14 cellular contexts compared by ENCODE assay signal in the genomic region with DNA sequence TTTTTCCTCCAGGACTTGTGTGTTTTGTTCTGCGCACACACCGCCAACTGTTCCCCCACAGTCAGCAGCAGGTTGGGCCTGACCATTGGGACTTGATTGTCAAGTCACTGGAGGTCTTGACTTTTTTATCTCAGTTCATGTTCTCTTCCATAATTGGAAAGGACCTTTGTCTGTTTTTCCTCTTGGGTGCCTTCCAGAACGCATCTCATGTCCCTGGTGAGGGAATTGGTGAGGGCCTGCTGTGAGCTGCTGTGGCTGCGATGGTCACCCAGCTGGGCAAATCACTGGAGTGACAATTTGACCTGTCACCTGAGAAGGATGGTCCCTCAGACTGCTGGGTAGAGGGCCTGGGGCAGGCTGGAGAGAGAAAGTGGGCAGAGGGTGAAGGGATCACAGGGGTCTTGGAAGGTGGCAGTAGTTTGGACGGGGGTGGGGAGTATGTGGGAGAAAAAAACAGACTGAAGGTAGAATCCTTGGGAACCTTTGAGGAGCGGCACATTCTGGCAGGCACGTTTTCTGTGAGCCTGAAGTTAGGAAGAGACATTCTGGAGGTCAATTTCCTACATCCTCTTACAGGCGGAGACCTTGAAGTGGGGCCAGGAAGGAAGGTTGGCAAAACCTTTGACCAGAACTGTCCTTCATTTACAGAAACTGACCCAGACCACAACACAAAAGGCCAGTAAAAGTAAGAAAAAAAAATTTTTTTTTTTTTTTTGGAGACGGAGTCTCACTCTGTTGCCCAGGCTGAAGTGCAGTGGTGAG. TPM values are rescaled to one million over a fixed set of nuclear protein-coding genes. Genes with fewer than 3 reads are reported as not detected.
DNase-seq lines count a peak whose midpoint lies in the region; ATAC-seq and TF ChIP-seq lines count a peak whose summit lies in the region.
"Had no signal": no experiment of that assay in that cellular context is flagged by ENCODE, and none has a peak within 500 bp of the region (broad histone marks: within the 10 kb centered on the region; RNA-seq: fewer than 3 reads in every experiment).

No MANE protein-coding gene starts in this region.

- DNase-seq in activated CD4-positive, alpha-beta T cell treated with anti-CD3 and anti-CD28 coated beads for 36 hours: no peak
- DNase-seq in activated CD4-positive, alpha-beta T cell treated with anti-CD3 and anti-CD28 coated beads, Interleukin-2, amount 50 U/mL, for 4 hours: no peak
- DNase-seq in CD4-positive, alpha-beta T cell: no peak
- peak in 4 of 7 donors; percentile 58 to 64 (median 60) for DNase-seq in adrenal gland
- no peak for DNase-seq in DMS 273 (lab: John Stamatoyannopoulos, UW; ENCODE audit: unreplicated experiment)
- DNase-seq in stimulated activated CD4-positive, alpha-beta T cell treated with anti-CD3 and anti-CD28 coated beads, Interleukin-1b, Interleukin-23, amount 100 ng/mL, for 48 hours: no peak
- DNase-seq: CD4-positive, CD25-positive, alpha-beta regulatory T cell; NCI-H2029; NCI-H510A; OCI-M1 had no signal

- no peak for TF ChIP-seq CTCF in CD4-positive, alpha-beta T cell (IDR thresholded peaks at IDR 0.05)
- TF ChIP-seq CTCF in adrenal gland (IDR thresholded peaks at IDR 0.05) (no peak), nephron (IDR thresholded peaks at IDR 0.05; ENCODE audit: unreplicated experiment in 3 of 3) (no peak)

- H3K4me1 ChIP-seq in adrenal gland (replicated peaks in 1 of 2): peaks cover 22 to 74% of the 10 kb centered on the region in 2 donors

- H3K4me3 Mint-ChIP-seq in activated CD4-positive, alpha-beta T cell treated with anti-CD3 and anti-CD28 coated beads for 36 hours: no peak overlapping the region
- peak overlapping the region; percentile 15 for H3K4me3 Mint-ChIP-seq in CD4-positive, alpha-beta T cell
- H3K4me3 Mint-ChIP-seq in nephron: peak overlapping the region in 2 of 3 experiments; percentile 27 to 43
- H3K4me3 Mint-ChIP-seq: type B pancreatic cell had no signal

- TF ChIP-seq POLR2A in adrenal gland (IDR thresholded peaks at IDR 0.05): no peak

- H3K27ac ChIP-seq in CD4-positive, alpha-beta T cell (ENCODE audit: low read depth, low read length): no peak overlapping the region
- H3K27ac ChIP-seq in adrenal gland: peak overlapping the region; percentile 44 to 96 (median 83)

- H3K27ac Mint-ChIP-seq in activated CD4-positive, alpha-beta T cell treated with anti-CD3 and anti-CD28 coated beads for 36 hours: peak overlapping the region; percentile 48
- H3K27ac Mint-ChIP-seq in CD4-positive, alpha-beta T cell: peak overlapping the region; percentile 49
- H3K27ac Mint-ChIP-seq in nephron: peak overlapping the region in 1 of 3 experiments; percentile 44
- H3K27ac Mint-ChIP-seq: CD4-positive, CD25-positive, alpha-beta regulatory T cell; type B pancreatic cell had no signal

- peaks cover 35% of the 10 kb centered on the region for H3K4me1 Mint-ChIP-seq in activated CD4-positive, alpha-beta T cell treated with anti-CD3 and anti-CD28 coated beads for 36 hours
- peaks cover 37% of the 10 kb centered on the region for H3K4me1 Mint-ChIP-seq in CD4-positive, alpha-beta T cell (ENCODE audit: low read depth)
- H3K4me1 Mint-ChIP-seq in nephron: peaks cover 8% of the 10 kb centered on the region

- intact Hi-C loops in activated CD4-positive, alpha-beta T cell treated with anti-CD3 and anti-CD28 coated beads for 36 hours (cut with DNase I, micrococcal nuclease): no loop called here
- intact Hi-C loops in CD4-positive, alpha-beta T cell (cut with DNase I, micrococcal nuclease): no loop called here
- intact Hi-C loops in adrenal gland (cut with DNase I): no loop called here

- H3K9me3 ChIP-seq in CD4-positive, alpha-beta T cell (ENCODE audit: control insufficient read depth, low read length): no peaks in the 10 kb centered on the region
- no peaks in the 10 kb centered on the region for H3K9me3 ChIP-seq in adrenal gland (replicated peaks in 1 of 3)
- H3K9me3 ChIP-seq: HAP-1 had no signal

- H3K36me3 ChIP-seq in adrenal gland (replicated peaks in 1 of 2): peaks cover 0 to 65% of the 10 kb centered on the region in 2 donors

- CTCF ChIA-PET in activated CD4-positive, alpha-beta T cell treated with anti-CD3 and anti-CD28 coated beads for 36 hours (lab: Charles Lee): no interaction called here
- CTCF ChIA-PET in CD4-positive, alpha-beta T cell (lab: Charles Lee): interaction anchor here (0.7 kb wide), 1 partner anchor 55 kb away, joined by 3 read pairs; the partner anchor contains the start of gene TOR2A

- no peaks in the 10 kb centered on the region for H3K27me3 Mint-ChIP-seq in activated CD4-positive, alpha-beta T cell treated with anti-CD3 and anti-CD28 coated beads for 36 hours
- no peaks in the 10 kb centered on the region for H3K27me3 Mint-ChIP-seq in CD4-positive, alpha-beta T cell
- H3K27me3 Mint-ChIP-seq in nephron (ENCODE audit: low read depth): no peaks in the 10 kb centered on the region
- H3K27me3 Mint-ChIP-seq: CD4-positive, CD25-positive, alpha-beta regulatory T cell; type B pancreatic cell had no signal

- H3K4me3 ChIP-seq in adrenal gland: no peak overlapping the region
- H3K4me3 ChIP-seq: HAP-1 had no signal

- H3K9me3 Mint-ChIP-seq in activated CD4-positive, alpha-beta T cell treated with anti-CD3 and anti-CD28 coated beads for 36 hours (ENCODE audit: low read depth): no peaks in the 10 kb centered on the region
- H3K9me3 Mint-ChIP-seq in CD4-positive, alpha-beta T cell: no peaks in the 10 kb centered on the region
- H3K9me3 Mint-ChIP-seq in nephron: no peaks in the 10 kb centered on the region
- H3K9me3 Mint-ChIP-seq: CD4-positive, CD25-positive, alpha-beta regulatory T cell; type B pancreatic cell had no signal

- POLR2A ChIA-PET in activated CD4-positive, alpha-beta T cell treated with anti-CD3 and anti-CD28 coated beads for 36 hours (lab: Charles Lee): no interaction called here
- POLR2A ChIA-PET in CD4-positive, alpha-beta T cell (lab: Charles Lee): no interaction called here

- no peak for ATAC-seq in activated CD4-positive, alpha-beta T cell treated with anti-CD3 and anti-CD28 coated beads for 36 hours
- no peak for ATAC-seq in CD4-positive, alpha-beta T cell (ENCODE audit: poor library complexity)
- no peak for ATAC-seq in GM21619 (IDR thresholded peaks at IDR 0.05; ENCODE audit: unreplicated experiment)

- 49 to 59% (median 51%) methylated on average over 9 of the region's 9 CpGs for WGBS in adrenal gland, 4 donors

- no peaks in the 10 kb centered on the region for H3K27me3 ChIP-seq in CD4-positive, alpha-beta T cell (ENCODE audit: control insufficient read depth, insufficient read depth, low read length)
- no peaks in the 10 kb centered on the region for H3K27me3 ChIP-seq in adrenal gland

- peaks cover 50% of the 10 kb centered on the region for H3K36me3 Mint-ChIP-seq in activated CD4-positive, alpha-beta T cell treated with anti-CD3 and anti-CD28 coated beads for 36 hours (ENCODE audit: low read depth)
- peaks cover 60% of the 10 kb centered on the region for H3K36me3 Mint-ChIP-seq in CD4-positive, alpha-beta T cell (ENCODE audit: low read depth)
- peaks cover 47% of the 10 kb centered on the region for H3K36me3 Mint-ChIP-seq in nephron (ENCODE audit: low read depth)

RNA-seq across cellular contexts. Expression of gene CDK9, which starts 4.4 kb away (rescaled TPM):
- 10 to 100 TPM; 63.8 to 80.4 TPM for total RNA-seq in activated CD4-positive, alpha-beta T cell treated with anti-CD3 and anti-CD28 coated beads for 36 hours
- total RNA-seq in CD4-positive, alpha-beta T cell: 100 to 1,000 TPM; 117 to 121 TPM
- total RNA-seq in adrenal gland: 100 to 1,000 TPM in 6 of 8 donors, 10 to 100 TPM in 2; 81.8 to 238 (median 117) TPM
- polyA plus RNA-seq in adrenal gland: 100 to 1,000 TPM in 2 of 3 donors, 10 to 100 TPM in 1; 64.0 to 202 (median 166) TPM

RNA-seq across cellular contexts. Expression of gene SH2D3C, which starts 11.8 kb away (rescaled TPM):
- total RNA-seq in activated CD4-positive, alpha-beta T cell treated with anti-CD3 and anti-CD28 coated beads for 36 hours: 10 to 100 TPM; 30.3 to 35.2 TPM
- 10 to 100 TPM; 10.9 to 11.8 TPM for total RNA-seq in CD4-positive, alpha-beta T cell
- 10 to 100 TPM in 4 of 8 donors, 1 to 10 TPM in 4; 4.4 to 14.2 (median 10.3) TPM for total RNA-seq in adrenal gland
- 10 to 100 TPM in 2 of 3 donors, 1 to 10 TPM in 1; 2.1 to 27.1 (median 19.1) TPM for polyA plus RNA-seq in adrenal gland

RNA-seq across cellular contexts. Expression of gene FPGS, which starts 12.4 kb away (rescaled TPM):
- 10 to 100 TPM; 71.9 to 80.4 TPM for total RNA-seq in activated CD4-positive, alpha-beta T cell treated with anti-CD3 and anti-CD28 coated beads for 36 hours
- 10 to 100 TPM; 58.0 to 66.6 TPM for total RNA-seq in CD4-positive, alpha-beta T cell
- 100 to 1,000 TPM in 5 of 8 donors, 10 to 100 TPM in 3; 58.7 to 359 (median 120) TPM for total RNA-seq in adrenal gland
- polyA plus RNA-seq in adrenal gland: 100 to 1,000 TPM in 2 of 3 donors, 10 to 100 TPM in 1; 59.6 to 176 (median 144) TPM

RNA-seq across cellular contexts. Expression of gene TOR2A, which starts 55.2 kb away (rescaled TPM):
- total RNA-seq in activated CD4-positive, alpha-beta T cell treated with anti-CD3 and anti-CD28 coated beads for 36 hours: 10 to 100 TPM; 11.3 to 14.0 TPM
- total RNA-seq in CD4-positive, alpha-beta T cell: 1 to 10 TPM; 7.6 to 8.2 TPM
- total RNA-seq in adrenal gland: 10 to 100 TPM; 10.8 to 30.6 (median 18.5) TPM
- polyA plus RNA-seq in adrenal gland: 10 to 100 TPM in 2 of 3 donors, 1 to 10 TPM in 1; 4.3 to 16.9 (median 14.6) TPM

Comparison
In these comparisons a context has a peak if more than half of its experiments do, and no peak if none do; other contexts are left out.
1. DNase-seq: peak in adrenal gland (4 of 7); none in activated CD4-positive, alpha-beta T cell treated with anti-CD3 and anti-CD28 coated beads for 36 hours (single experiment), activated CD4-positive, alpha-beta T cell treated with anti-CD3 and anti-CD28 coated beads, Interleukin-2, amount 50 U/mL, for 4 hours (0 of 2), CD4-positive, alpha-beta T cell (0 of 10), DMS 273 (single experiment) and stimulated activated CD4-positive, alpha-beta T cell treated with anti-CD3 and anti-CD28 coated beads, Interleukin-1b, Interleukin-23, amount 100 ng/mL, for 48 hours (single experiment).